1 cellular context compared by ENCODE assay signal in the genomic region with DNA sequence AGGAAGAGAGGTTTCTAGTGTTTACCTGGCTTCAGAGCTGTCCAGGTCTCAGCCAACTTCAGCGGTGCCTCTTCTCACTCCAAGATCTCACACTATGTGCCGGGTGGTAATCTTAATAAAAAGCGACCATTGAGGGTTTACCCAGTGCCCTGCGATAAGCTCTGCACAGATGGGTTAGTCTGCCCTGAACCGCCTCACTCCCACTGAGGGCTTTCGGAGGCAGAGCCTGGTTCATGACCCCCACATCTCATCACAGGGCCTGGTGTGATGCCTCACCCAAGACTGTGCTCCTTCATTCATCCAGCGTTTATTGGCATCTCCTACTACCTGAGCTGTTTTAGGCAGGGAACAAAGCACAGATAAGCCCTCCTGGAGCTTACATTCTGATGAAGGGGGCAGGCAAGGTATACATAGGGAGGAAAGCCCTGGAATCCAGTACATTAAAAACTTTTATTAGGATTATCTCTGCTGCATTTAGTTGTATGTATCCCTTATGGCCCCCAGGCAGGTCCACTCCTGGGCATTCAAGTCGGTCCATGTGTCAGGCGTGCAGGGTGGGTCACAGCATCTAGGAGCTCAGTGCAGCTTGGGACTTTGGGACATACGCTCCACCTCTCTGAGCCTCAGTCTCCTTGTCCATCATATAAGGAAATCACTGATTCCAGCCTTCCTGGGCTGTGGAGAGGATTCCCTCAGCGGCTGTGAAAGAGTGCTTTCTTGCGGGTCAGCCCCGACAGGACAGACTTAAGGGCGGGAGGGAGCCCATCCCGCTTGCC.
TF ChIP-seq lines count a peak whose summit lies in the region.

No MANE protein-coding gene starts in this region.

TF ChIP-seq in HepG2, 621 proteins besides CTCF, POLR2A, EP300 and RAD21 (continued from another document):
- TF ChIP-seq KLF9 (CRISPR knock-in tag; IDR thresholded peaks at IDR 0.05; ENCODE audit: low read depth) (no peak), ZBTB49 (CRISPR knock-in tag; IDR thresholded peaks at IDR 0.05; ENCODE audit: borderline replicate concordance) (no peak), ZNF879 (CRISPR knock-in tag; IDR thresholded peaks at IDR 0.05) (no peak), ZNF207 (IDR thresholded peaks at IDR 0.05; ENCODE audit: borderline replicate concordance) (no peak)
- TF ChIP-seq, protein P1, sequence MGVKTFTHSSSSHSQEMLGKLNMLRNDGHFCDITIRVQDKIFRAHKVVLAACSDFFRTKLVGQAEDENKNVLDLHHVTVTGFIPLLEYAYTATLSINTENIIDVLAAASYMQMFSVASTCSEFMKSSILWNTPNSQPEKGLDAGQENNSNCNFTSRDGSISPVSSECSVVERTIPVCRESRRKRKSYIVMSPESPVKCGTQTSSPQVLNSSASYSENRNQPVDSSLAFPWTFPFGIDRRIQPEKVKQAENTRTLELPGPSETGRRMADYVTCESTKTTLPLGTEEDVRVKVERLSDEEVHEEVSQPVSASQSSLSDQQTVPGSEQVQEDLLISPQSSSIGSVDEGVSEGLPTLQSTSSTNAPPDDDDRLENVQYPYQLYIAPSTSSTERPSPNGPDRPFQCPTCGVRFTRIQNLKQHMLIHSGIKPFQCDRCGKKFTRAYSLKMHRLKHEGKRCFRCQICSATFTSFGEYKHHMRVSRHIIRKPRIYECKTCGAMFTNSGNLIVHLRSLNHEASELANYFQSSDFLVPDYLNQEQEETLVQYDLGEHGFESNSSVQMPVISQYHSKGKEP (CRISPR knock-in tag; IDR thresholded peaks at IDR 0.05): no peak
